ENCODE assay signal across 27 cellular contexts in the genomic region with DNA sequence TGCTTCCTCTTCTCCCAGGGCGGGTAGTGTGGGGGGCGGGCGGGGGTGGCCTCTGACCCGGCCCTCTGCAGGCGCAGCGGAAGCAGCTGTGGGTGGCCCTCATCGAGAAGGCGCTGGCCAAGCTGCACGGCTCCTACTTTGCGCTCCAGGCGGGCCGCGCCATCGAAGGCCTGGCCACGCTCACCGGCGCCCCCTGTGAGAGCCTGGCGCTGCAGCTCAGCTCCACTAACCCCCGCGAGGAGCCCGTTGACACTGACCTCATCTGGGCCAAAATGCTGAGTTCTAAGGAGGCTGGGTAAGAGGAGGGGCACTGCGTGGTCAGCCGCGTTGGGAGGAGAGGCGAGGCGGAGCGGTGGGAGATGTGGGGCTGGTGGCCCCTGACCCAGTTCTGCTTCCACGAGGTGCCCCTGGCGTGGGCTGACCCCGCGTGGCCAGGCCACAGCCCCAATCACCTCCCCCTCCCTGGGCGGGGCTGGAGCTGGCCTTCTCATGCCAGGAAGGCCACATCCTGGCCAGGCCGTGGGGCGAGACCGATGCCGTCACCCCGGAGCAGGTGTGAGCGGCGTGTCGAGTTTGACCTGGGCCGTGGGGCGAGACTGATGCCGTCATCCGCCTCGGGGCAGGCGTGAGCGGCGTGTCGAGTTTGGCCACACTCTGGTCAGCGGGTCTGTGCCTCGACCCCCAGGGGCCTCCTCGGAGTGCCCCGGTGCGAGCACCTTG. TPM values are rescaled to one million over a fixed set of nuclear protein-coding genes. Genes with fewer than 3 reads are reported as not detected.
DNase-seq lines count a peak whose midpoint lies in the region; ATAC-seq, FAIRE-seq and TF ChIP-seq lines count a peak whose summit lies in the region.
"Had no signal": no experiment of that assay in that cellular context is flagged by ENCODE, and none has a peak within 500 bp of the region (broad histone marks: within the 10 kb centered on the region; RNA-seq: fewer than 3 reads in every experiment).

No MANE protein-coding gene starts in this region.

- no peaks in the 10 kb centered on the region for H4K20me1 ChIP-seq in HepG2 (ENCODE audit: insufficient read depth, low read length)

- TF ChIP-seq EP300 in HepG2 (IDR thresholded peaks at IDR 0.05; ENCODE audit: low read depth in 2 of 2, low read length in 2 of 2): no peak
- no peak for TF ChIP-seq EP300 in HepG2 (CRISPR knock-in tag; IDR thresholded peaks at IDR 0.05; ENCODE audit: borderline replicate concordance)

- POLR2A ChIA-PET in HepG2 (lab: Yijun Ruan, JAX) (no interaction called here), Panc1 (lab: Charles Lee) (no interaction called here)

- H3K27me3 ChIP-seq in HepG2 (ENCODE audit: control insufficient read depth in 1 of 2, insufficient read depth in 2 of 2, low read length in 2 of 2): no peaks in the 10 kb centered on the region
- no peaks in the 10 kb centered on the region for H3K27me3 ChIP-seq in right lobe of liver
- H3K27me3 ChIP-seq in Panc1 (ENCODE audit: control insufficient read depth, insufficient read depth, low read length): no peaks in the 10 kb centered on the region
- H3K27me3 ChIP-seq: body of pancreas, gastrocnemius medialis, ovary, vagina had no signal

- intact Hi-C loops in HepG2 (cut with micrococcal nuclease; ENCODE audit: unreplicated experiment): no loop called here
- intact Hi-C loops in right lobe of liver (cut with DNase I): no loop called here
- intact Hi-C loops in Panc1 (cut with micrococcal nuclease; ENCODE audit: unreplicated experiment): no loop called here

- DNase-seq in HepG2 (ENCODE audit: low spot score) (no peak), right lobe of liver (no peak), Panc1 (ENCODE audit: low read depth, low spot score) (no peak), erythroblast (lab: John Stamatoyannopoulos, UW) (peak; percentile 37 to 46), H4 (ENCODE audit: low spot score) (no peak), epidermal melanocyte (ENCODE audit: insufficient read length, low spot score) (no peak)
- DNase-seq: activated CD4-positive, alpha-beta T cell treated with anti-CD3 and anti-CD28 coated beads, Interleukin-2, amount 50 U/mL, for 1 hour; activated effector memory CD4-positive, alpha-beta T cell treated with Interleukin-2 at 50 U/mL for 16 hours; body of pancreas; C1 segment of cervical spinal cord; gastrocnemius medialis; naive thymus-derived CD4-positive, alpha-beta T cell; NCI-H146; NCI-H2171; ovary; SHP77 treated with DMSO at 0.1 percent for 48 hours; T-helper 1 cell had no signal

- BruUV-seq in HepG2 (replicated peaks; lab: Mats Ljungman, UMichigan) (no TSS peak), Panc1 (replicated peaks; lab: Mats Ljungman, UMichigan) (no TSS peak)

- peaks cover 4 to 8% of the 10 kb centered on the region in 2 experiments; a peak in 2 of 5 replicates for H3K36me3 ChIP-seq in HepG2 (replicated peaks in 1 of 2; ENCODE audit: control insufficient read depth in 1 of 2, insufficient read depth in 2 of 2, low read length in 2 of 2)
- peaks cover 0 to 17% (median 5%) of the 10 kb centered on the region in 4 donors for H3K36me3 ChIP-seq in right lobe of liver
- no peaks in the 10 kb centered on the region for H3K36me3 ChIP-seq in Panc1 (ENCODE audit: control insufficient read depth, insufficient read depth, low read length)
- H3K36me3 ChIP-seq: ovary had no signal

- TF ChIP-seq RAD21 in HepG2 (CRISPR knock-in tag; IDR thresholded peaks at IDR 0.05): no peak

- H3K4me1 Mint-ChIP-seq in stimulated activated memory B cell treated with anti-CD40 and anti-IgM and Interleukin-4, amounts not matched to agents 10 μg/mL and 1 μg/mL and 100 μg/mL, for 72 hours: no peaks in the 10 kb centered on the region

- FAIRE-seq in HepG2 (lab: Jason Lieb, UNC): no peak
- FAIRE-seq: A549, G401.6 had no signal

- H3K27me3 Mint-ChIP-seq in stimulated activated memory B cell treated with anti-CD40 and anti-IgM and Interleukin-4, amounts not matched to agents 10 μg/mL and 1 μg/mL and 100 μg/mL, for 72 hours: no peaks in the 10 kb centered on the region
- H3K27me3 Mint-ChIP-seq: dendritic cell treated with granulocyte-macrophage colony-stimulating factor and Interleukin-4, amounts not matched to agents 40 ng/mL and 50 ng/mL, for 4 days; IgD-negative memory B cell; naive thymus-derived CD4-positive, alpha-beta T cell had no signal

- TF ChIP-seq CTCF in HepG2 (CRISPR knock-in tag; IDR thresholded peaks at IDR 0.05) (peak; percentile 30; the same call in 1 of the 2 replicates), right lobe of liver (IDR thresholded peaks at IDR 0.05) (no peak), Panc1 (IDR thresholded peaks at IDR 0.05) (peak; percentile 62)

- H3K4me3 ChIP-seq in HepG2 (replicated peaks in 1 of 3; ENCODE audit: insufficient read depth in 1 of 3, low read depth in 2 of 3, low read length in 3 of 3) (no peak overlapping the region), right lobe of liver (no peak overlapping the region), Panc1 (ENCODE audit: low read depth in 2 of 2, low read length in 2 of 2) (no peak overlapping the region)
- H3K4me3 ChIP-seq: A549, body of pancreas, gastrocnemius medialis, ovary, vagina had no signal

- no peak overlapping the region for H3K9ac ChIP-seq in HepG2 (ENCODE audit: insufficient read depth, low read depth, low read length)

- H3K79me2 ChIP-seq in HepG2 (ENCODE audit: insufficient read depth, low read length): peaks cover 5% of the 10 kb centered on the region

- H3K27ac ChIP-seq in HepG2 (ENCODE audit: extremely low read length, insufficient read depth, low read length) (no peak overlapping the region), right lobe of liver (no peak overlapping the region), Panc1 (ENCODE audit: low read length) (no peak overlapping the region)
- H3K27ac ChIP-seq: A549, body of pancreas, epithelial cell of prostate, gastrocnemius medialis, ovary, vagina had no signal

- no peak for ATAC-seq in HepG2
- no peak for ATAC-seq in right lobe of liver
- no peak for ATAC-seq in Panc1
- no peak for ATAC-seq in stimulated activated memory B cell treated with anti-CD40 and anti-IgM and Interleukin-4, amounts not matched to agents 10 μg/mL and 1 μg/mL and 100 μg/mL, for 72 hours
- no peak for ATAC-seq in GM18858 (IDR thresholded peaks at IDR 0.05; ENCODE audit: unreplicated experiment)
- ATAC-seq: A549; body of pancreas; gastrocnemius medialis; naive thymus-derived CD4-positive, alpha-beta T cell; sciatic nerve had no signal

- H3K27ac Mint-ChIP-seq in stimulated activated memory B cell treated with anti-CD40 and anti-IgM and Interleukin-4, amounts not matched to agents 10 μg/mL and 1 μg/mL and 100 μg/mL, for 72 hours: no peak overlapping the region
- H3K27ac Mint-ChIP-seq: dendritic cell treated with granulocyte-macrophage colony-stimulating factor and Interleukin-4, amounts not matched to agents 40 ng/mL and 50 ng/mL, for 4 days; IgD-negative memory B cell; naive thymus-derived CD4-positive, alpha-beta T cell had no signal

- H3K9me3 Mint-ChIP-seq in stimulated activated memory B cell treated with anti-CD40 and anti-IgM and Interleukin-4, amounts not matched to agents 10 μg/mL and 1 μg/mL and 100 μg/mL, for 72 hours: no peaks in the 10 kb centered on the region
- H3K9me3 Mint-ChIP-seq: dendritic cell treated with granulocyte-macrophage colony-stimulating factor and Interleukin-4, amounts not matched to agents 40 ng/mL and 50 ng/mL, for 4 days; IgD-negative memory B cell; naive thymus-derived CD4-positive, alpha-beta T cell had no signal

- TF ChIP-seq POLR2A in HepG2 (IDR thresholded peaks at IDR 0.05; ENCODE audit: insufficient read depth in 1 of 2, low read depth in 2 of 2, low read length in 2 of 2): no peak
- no peak for TF ChIP-seq POLR2A in right lobe of liver (IDR thresholded peaks at IDR 0.05)
- TF ChIP-seq POLR2A in erythroblast (IDR thresholded peaks at IDR 0.05; ENCODE audit: low read length): no peak

- in situ Hi-C loops in HepG2 (cut with HindIII; ENCODE audit: extremely low pct_ligation_motif_present, low pct_unique_long_range_greater_than_20kb) (no loop called here), Panc1 (cut with HindIII; ENCODE audit: low pct_unique_long_range_greater_than_20kb, low sequenced_read_pairs) (no loop called here)

- H3K4me2 ChIP-seq in HepG2 (ENCODE audit: low read depth, low read length): no peak overlapping the region
- H3K4me2 ChIP-seq: A549 had no signal

- H3K4me1 ChIP-seq in HepG2 (ENCODE audit: insufficient read depth, low read length): peaks cover 12% of the 10 kb centered on the region
- no peaks in the 10 kb centered on the region for H3K4me1 ChIP-seq in right lobe of liver
- H3K4me1 ChIP-seq in Panc1 (ENCODE audit: control insufficient read depth, insufficient read depth, low read length): peaks cover 8% of the 10 kb centered on the region
- H3K4me1 ChIP-seq: body of pancreas, gastrocnemius medialis had no signal

- no peak overlapping the region for H3K4me3 Mint-ChIP-seq in stimulated activated memory B cell treated with anti-CD40 and anti-IgM and Interleukin-4, amounts not matched to agents 10 μg/mL and 1 μg/mL and 100 μg/mL, for 72 hours
- H3K4me3 Mint-ChIP-seq: dendritic cell treated with granulocyte-macrophage colony-stimulating factor and Interleukin-4, amounts not matched to agents 40 ng/mL and 50 ng/mL, for 4 days; IgD-negative memory B cell; naive thymus-derived CD4-positive, alpha-beta T cell had no signal

- WGBS in HepG2 (ENCODE audit: low lambda C conversion rate): 97% methylated on average over 35 of the region's 54 CpGs
- 97% methylated on average over 11 of the region's 54 CpGs for WGBS in right lobe of liver (ENCODE audit: insufficient coverage, low coverage, low lambda C conversion rate, missing lambda C conversion rate)

- H3K36me3 Mint-ChIP-seq in stimulated activated memory B cell treated with anti-CD40 and anti-IgM and Interleukin-4, amounts not matched to agents 10 μg/mL and 1 μg/mL and 100 μg/mL, for 72 hours: peaks cover 10% of the 10 kb centered on the region

- CTCF ChIA-PET in HepG2 (lab: Yijun Ruan, JAX; ENCODE audit: low intra/inter-chr PET ratio, low total read pairs) (no interaction called here), Panc1 (lab: Charles Lee) (no interaction called here)

- no peaks in the 10 kb centered on the region for H3K9me3 ChIP-seq in HepG2 (ENCODE audit: low read length)
- no peaks in the 10 kb centered on the region for H3K9me3 ChIP-seq in right lobe of liver
- no peaks in the 10 kb centered on the region for H3K9me3 ChIP-seq in Panc1 (ENCODE audit: control insufficient read depth, insufficient read depth, low read depth, low read length)
- H3K9me3 ChIP-seq: A549, body of pancreas, gastrocnemius medialis, ovary, vagina had no signal

- H2AFZ ChIP-seq in HepG2 (ENCODE audit: low read length): no peak overlapping the region

RNA-seq across cellular contexts. Expression of gene PRR35, which starts 10.5 kb away (rescaled TPM):
- 0.07 TPM in 1 of 2 replicates, not detected in the other for total RNA-seq in HepG2 (2016; rRNA removed; fragmentation: Illumina TruSeq; extraction: Trizol)
- not detected in 2 replicates for total RNA-seq in HepG2 (2016; cell fraction: cytosol; rRNA removed; fragmentation: Illumina TruSeq; extraction: Trizol; ENCODE audit: low read depth)
- total RNA-seq in HepG2 (2016; cell fraction: insoluble cytoplasmic fraction; rRNA removed; fragmentation: Illumina TruSeq; extraction: Trizol): not detected in 2 replicates
- not detected in 2 replicates for total RNA-seq in HepG2 (2016; cell fraction: membrane; rRNA removed; fragmentation: Illumina TruSeq; extraction: Trizol)
- not detected in 2 replicates for total RNA-seq in HepG2 (2016; cell fraction: nucleus; rRNA removed; fragmentation: Illumina TruSeq; extraction: Trizol)
- polyA plus RNA-seq in HepG2 (2011; rRNA removed): 0.16 and 0.38 TPM in 2 replicates
- 0.23 and 0.28 TPM in 2 replicates for polyA plus RNA-seq in HepG2 (2011; cell fraction: cytosol; rRNA removed)
- polyA plus RNA-seq in HepG2 (2011; cell fraction: nucleus; rRNA removed): 0.81 and 1.2 TPM in 2 replicates
- polyA plus RNA-seq in HepG2 (2012): 0.63 and 0.74 TPM in 2 replicates
- polyA plus RNA-seq in HepG2 (2016; cell fraction: cytosol; fragmentation: Illumina TruSeq; extraction: Trizol; ENCODE audit: low read depth): not detected in 2 replicates
- polyA plus RNA-seq in HepG2 (2016; cell fraction: insoluble cytoplasmic fraction; fragmentation: Illumina TruSeq; extraction: Trizol; ENCODE audit: low read depth): not detected in 2 replicates
- not detected in 2 replicates for polyA plus RNA-seq in HepG2 (2016; cell fraction: membrane; fragmentation: Illumina TruSeq; extraction: Trizol; ENCODE audit: low read depth)
- polyA plus RNA-seq in HepG2 (2016; cell fraction: nucleus; fragmentation: Illumina TruSeq; extraction: Trizol; ENCODE audit: insufficient read depth, low read depth): not detected in 2 replicates
- 0.12 TPM in 1 of 2 replicates, not detected in the other for polyA minus RNA-seq in HepG2 (2011; rRNA and poly(A)+ RNA removed; ENCODE audit: low replicate concordance)
- polyA minus RNA-seq in HepG2 (2011; cell fraction: cytosol; rRNA and poly(A)+ RNA removed): 0.35 and 0.40 TPM in 2 replicates
- not detected in 2 replicates for polyA minus RNA-seq in HepG2 (2011; cell fraction: nucleus; rRNA and poly(A)+ RNA removed)
- not detected for total RNA-seq in right lobe of liver
- 2.2 TPM for total RNA-seq in Panc1 (2021; ENCODE audit: unreplicated experiment)
- 3.9 TPM for polyA plus RNA-seq in Panc1 (2012; ENCODE audit: insufficient read length)
- total RNA-seq in H4 (2014; rRNA removed; shearing (Covaris generic)): not detected in 2 replicates
- total RNA-seq: body of pancreas; gastrocnemius medialis; naive thymus-derived CD4-positive, alpha-beta T cell; ovary; sciatic nerve; temporal lobe; vagina had no signal
- polyA plus RNA-seq: IgD-negative memory B cell; naive thymus-derived CD4-positive, alpha-beta T cell; ovary had no signal

RNA-seq across cellular contexts. Expression of gene NHLRC4, which starts 17.1 kb away (rescaled TPM):
- total RNA-seq in HepG2 (2016; rRNA removed; fragmentation: Illumina TruSeq; extraction: Trizol) (0.40 and 0.48 TPM in 2 replicates), right lobe of liver (under 1 TPM in 5 of 6 experiments, not detected in 1; 0.12 to 0.33 (median 0.28) TPM), Panc1 (2021; ENCODE audit: unreplicated experiment) (4.0 TPM)
- not detected in 2 replicates for total RNA-seq in HepG2 (2016; cell fraction: cytosol; rRNA removed; fragmentation: Illumina TruSeq; extraction: Trizol; ENCODE audit: low read depth)
- total RNA-seq in HepG2 (2016; cell fraction: insoluble cytoplasmic fraction; rRNA removed; fragmentation: Illumina TruSeq; extraction: Trizol): 0.33 and 0.45 TPM in 2 replicates
- total RNA-seq in HepG2 (2016; cell fraction: membrane; rRNA removed; fragmentation: Illumina TruSeq; extraction: Trizol): 0.10 and 0.22 TPM in 2 replicates
- total RNA-seq in HepG2 (2016; cell fraction: nucleus; rRNA removed; fragmentation: Illumina TruSeq; extraction: Trizol): 0.22 TPM in 1 of 2 replicates, not detected in the other
- 0.59 and 1.1 TPM in 2 replicates for polyA plus RNA-seq in HepG2 (2011; rRNA removed)
- 0.71 and 1.2 TPM in 2 replicates for polyA plus RNA-seq in HepG2 (2011; cell fraction: cytosol; rRNA removed)
- polyA plus RNA-seq in HepG2 (2011; cell fraction: nucleus; rRNA removed): 1.3 and 1.7 TPM in 2 replicates
- polyA plus RNA-seq in HepG2 (2012): 1.4 and 1.5 TPM in 2 replicates
- polyA plus RNA-seq in HepG2 (2016; cell fraction: cytosol; fragmentation: Illumina TruSeq; extraction: Trizol; ENCODE audit: low read depth): 0.09 TPM in 1 of 2 replicates, not detected in the other
- 0.26 TPM in 2 replicates for polyA plus RNA-seq in HepG2 (2016; cell fraction: insoluble cytoplasmic fraction; fragmentation: Illumina TruSeq; extraction: Trizol; ENCODE audit: low read depth)
- not detected in 2 replicates for polyA plus RNA-seq in HepG2 (2016; cell fraction: membrane; fragmentation: Illumina TruSeq; extraction: Trizol; ENCODE audit: low read depth)
- polyA plus RNA-seq in HepG2 (2016; cell fraction: nucleus; fragmentation: Illumina TruSeq; extraction: Trizol; ENCODE audit: insufficient read depth, low read depth): not detected in 2 replicates
- 1.4 TPM in 1 of 2 replicates, not detected in the other for polyA minus RNA-seq in HepG2 (2011; rRNA and poly(A)+ RNA removed; ENCODE audit: low replicate concordance)
- polyA minus RNA-seq in HepG2 (2011; cell fraction: cytosol; rRNA and poly(A)+ RNA removed): 0.40 and 0.88 TPM in 2 replicates
- polyA minus RNA-seq in HepG2 (2011; cell fraction: nucleus; rRNA and poly(A)+ RNA removed): 0.13 and 0.25 TPM in 2 replicates
- polyA plus RNA-seq in Panc1 (2012; ENCODE audit: insufficient read length): 5.2 TPM
- total RNA-seq in H4 (2014; rRNA removed; shearing (Covaris generic)): 0.06 and 0.43 TPM in 2 replicates

RNA-seq across cellular contexts. Expression of gene PIGQ, which starts 20.1 kb away (rescaled TPM):
- total RNA-seq in HepG2 (2016; rRNA removed; fragmentation: Illumina TruSeq; extraction: Trizol) (8.4 and 19.7 TPM in 2 replicates), right lobe of liver (10 to 100 TPM; 19.5 to 32.0 (median 27.8) TPM), Panc1 (2021; ENCODE audit: unreplicated experiment) (83.5 TPM)
- 7.5 and 10.0 TPM in 2 replicates for total RNA-seq in HepG2 (2016; cell fraction: cytosol; rRNA removed; fragmentation: Illumina TruSeq; extraction: Trizol; ENCODE audit: low read depth)
- total RNA-seq in HepG2 (2016; cell fraction: insoluble cytoplasmic fraction; rRNA removed; fragmentation: Illumina TruSeq; extraction: Trizol): 7.4 and 18.9 TPM in 2 replicates
- 13.0 and 18.2 TPM in 2 replicates for total RNA-seq in HepG2 (2016; cell fraction: membrane; rRNA removed; fragmentation: Illumina TruSeq; extraction: Trizol)
- total RNA-seq in HepG2 (2016; cell fraction: nucleus; rRNA removed; fragmentation: Illumina TruSeq; extraction: Trizol): 16.8 and 19.0 TPM in 2 replicates
- polyA plus RNA-seq in HepG2 (2011; rRNA removed): 7.7 and 13.6 TPM in 2 replicates
- 7.2 and 11.6 TPM in 2 replicates for polyA plus RNA-seq in HepG2 (2011; cell fraction: cytosol; rRNA removed)
- polyA plus RNA-seq in HepG2 (2011; cell fraction: nucleus; rRNA removed): 70.8 and 80.2 TPM in 2 replicates
- 6.7 and 8.5 TPM in 2 replicates for polyA plus RNA-seq in HepG2 (2012)
- polyA plus RNA-seq in HepG2 (2016; cell fraction: cytosol; fragmentation: Illumina TruSeq; extraction: Trizol; ENCODE audit: low read depth): 6.3 and 7.2 TPM in 2 replicates
- 6.9 and 8.3 TPM in 2 replicates for polyA plus RNA-seq in HepG2 (2016; cell fraction: insoluble cytoplasmic fraction; fragmentation: Illumina TruSeq; extraction: Trizol; ENCODE audit: low read depth)
- 10.4 and 10.8 TPM in 2 replicates for polyA plus RNA-seq in HepG2 (2016; cell fraction: membrane; fragmentation: Illumina TruSeq; extraction: Trizol; ENCODE audit: low read depth)
- polyA plus RNA-seq in HepG2 (2016; cell fraction: nucleus; fragmentation: Illumina TruSeq; extraction: Trizol; ENCODE audit: insufficient read depth, low read depth): 31.7 and 36.7 TPM in 2 replicates
- polyA minus RNA-seq in HepG2 (2011; rRNA and poly(A)+ RNA removed; ENCODE audit: low replicate concordance): 38.0 and 89.1 TPM in 2 replicates
- polyA minus RNA-seq in HepG2 (2011; cell fraction: cytosol; rRNA and poly(A)+ RNA removed): 8.1 and 11.1 TPM in 2 replicates
- polyA minus RNA-seq in HepG2 (2011; cell fraction: nucleus; rRNA and poly(A)+ RNA removed): 13.6 and 14.0 TPM in 2 replicates
- polyA plus RNA-seq in Panc1 (2012; ENCODE audit: insufficient read length): 84.1 TPM
- 7.6 and 7.7 TPM in 2 replicates for total RNA-seq in H4 (2014; rRNA removed; shearing (Covaris generic))

RNA-seq across cellular contexts. Expression of gene CAPN15, which starts 22.2 kb away (rescaled TPM):
- 15.0 and 24.5 TPM in 2 replicates for total RNA-seq in HepG2 (2016; rRNA removed; fragmentation: Illumina TruSeq; extraction: Trizol)
- 4.2 and 4.4 TPM in 2 replicates for total RNA-seq in HepG2 (2016; cell fraction: cytosol; rRNA removed; fragmentation: Illumina TruSeq; extraction: Trizol; ENCODE audit: low read depth)
- total RNA-seq in HepG2 (2016; cell fraction: insoluble cytoplasmic fraction; rRNA removed; fragmentation: Illumina TruSeq; extraction: Trizol): 12.6 and 24.1 TPM in 2 replicates
- total RNA-seq in HepG2 (2016; cell fraction: membrane; rRNA removed; fragmentation: Illumina TruSeq; extraction: Trizol): 16.3 and 16.4 TPM in 2 replicates
- 14.9 and 20.4 TPM in 2 replicates for total RNA-seq in HepG2 (2016; cell fraction: nucleus; rRNA removed; fragmentation: Illumina TruSeq; extraction: Trizol)
- 14.9 and 22.2 TPM in 2 replicates for polyA plus RNA-seq in HepG2 (2011; rRNA removed)
- polyA plus RNA-seq in HepG2 (2011; cell fraction: cytosol; rRNA removed): 11.3 and 22.6 TPM in 2 replicates
- polyA plus RNA-seq in HepG2 (2011; cell fraction: nucleus; rRNA removed): 103 and 145 TPM in 2 replicates
- 17.6 and 19.5 TPM in 2 replicates for polyA plus RNA-seq in HepG2 (2012)
- polyA plus RNA-seq in HepG2 (2016; cell fraction: cytosol; fragmentation: Illumina TruSeq; extraction: Trizol; ENCODE audit: low read depth): 5.8 and 6.0 TPM in 2 replicates
- 20.7 and 26.7 TPM in 2 replicates for polyA plus RNA-seq in HepG2 (2016; cell fraction: insoluble cytoplasmic fraction; fragmentation: Illumina TruSeq; extraction: Trizol; ENCODE audit: low read depth)
- 16.3 and 19.3 TPM in 2 replicates for polyA plus RNA-seq in HepG2 (2016; cell fraction: membrane; fragmentation: Illumina TruSeq; extraction: Trizol; ENCODE audit: low read depth)
- polyA plus RNA-seq in HepG2 (2016; cell fraction: nucleus; fragmentation: Illumina TruSeq; extraction: Trizol; ENCODE audit: insufficient read depth, low read depth): 67.7 and 68.0 TPM in 2 replicates
- polyA minus RNA-seq in HepG2 (2011; rRNA and poly(A)+ RNA removed; ENCODE audit: low replicate concordance): 22.1 and 60.1 TPM in 2 replicates
- polyA minus RNA-seq in HepG2 (2011; cell fraction: cytosol; rRNA and poly(A)+ RNA removed): 39.5 and 41.1 TPM in 2 replicates
- 16.0 and 18.4 TPM in 2 replicates for polyA minus RNA-seq in HepG2 (2011; cell fraction: nucleus; rRNA and poly(A)+ RNA removed)
- total RNA-seq in right lobe of liver: 10 to 100 TPM; 17.3 to 34.3 (median 23.3) TPM
- total RNA-seq in Panc1 (2021; ENCODE audit: unreplicated experiment): 78.5 TPM
- polyA plus RNA-seq in Panc1 (2012; ENCODE audit: insufficient read length): 117 TPM
- total RNA-seq in H4 (2014; rRNA removed; shearing (Covaris generic)): 4.4 and 8.3 TPM in 2 replicates

RNA-seq across cellular contexts. Expression of gene RAB40C, which starts 40.2 kb away (rescaled TPM):
- 8.2 and 11.5 TPM in 2 replicates for total RNA-seq in HepG2 (2016; rRNA removed; fragmentation: Illumina TruSeq; extraction: Trizol)
- 3.9 TPM in 2 replicates for total RNA-seq in HepG2 (2016; cell fraction: cytosol; rRNA removed; fragmentation: Illumina TruSeq; extraction: Trizol; ENCODE audit: low read depth)
- 7.7 and 10.5 TPM in 2 replicates for total RNA-seq in HepG2 (2016; cell fraction: insoluble cytoplasmic fraction; rRNA removed; fragmentation: Illumina TruSeq; extraction: Trizol)
- total RNA-seq in HepG2 (2016; cell fraction: membrane; rRNA removed; fragmentation: Illumina TruSeq; extraction: Trizol): 9.2 and 9.7 TPM in 2 replicates
- 6.0 and 7.3 TPM in 2 replicates for total RNA-seq in HepG2 (2016; cell fraction: nucleus; rRNA removed; fragmentation: Illumina TruSeq; extraction: Trizol)
- polyA plus RNA-seq in HepG2 (2011; rRNA removed): 7.7 and 10.6 TPM in 2 replicates
- polyA plus RNA-seq in HepG2 (2011; cell fraction: cytosol; rRNA removed): 6.0 and 10.4 TPM in 2 replicates
- 25.9 TPM in 2 replicates for polyA plus RNA-seq in HepG2 (2011; cell fraction: nucleus; rRNA removed)
- 7.0 and 9.0 TPM in 2 replicates for polyA plus RNA-seq in HepG2 (2012)
- polyA plus RNA-seq in HepG2 (2016; cell fraction: cytosol; fragmentation: Illumina TruSeq; extraction: Trizol; ENCODE audit: low read depth): 2.5 and 2.9 TPM in 2 replicates
- 8.9 and 11.2 TPM in 2 replicates for polyA plus RNA-seq in HepG2 (2016; cell fraction: insoluble cytoplasmic fraction; fragmentation: Illumina TruSeq; extraction: Trizol; ENCODE audit: low read depth)
- polyA plus RNA-seq in HepG2 (2016; cell fraction: membrane; fragmentation: Illumina TruSeq; extraction: Trizol; ENCODE audit: low read depth): 6.5 and 6.8 TPM in 2 replicates
- polyA plus RNA-seq in HepG2 (2016; cell fraction: nucleus; fragmentation: Illumina TruSeq; extraction: Trizol; ENCODE audit: insufficient read depth, low read depth): 20.2 and 22.4 TPM in 2 replicates
- polyA minus RNA-seq in HepG2 (2011; rRNA and poly(A)+ RNA removed; ENCODE audit: low replicate concordance): 15.3 and 16.9 TPM in 2 replicates
- 5.5 and 7.3 TPM in 2 replicates for polyA minus RNA-seq in HepG2 (2011; cell fraction: cytosol; rRNA and poly(A)+ RNA removed)
- 3.4 and 4.0 TPM in 2 replicates for polyA minus RNA-seq in HepG2 (2011; cell fraction: nucleus; rRNA and poly(A)+ RNA removed)
- 10 to 100 TPM in 5 of 6 experiments, 1 to 10 TPM in 1; 10.0 to 14.1 (median 12.0) TPM for total RNA-seq in right lobe of liver
- 30.7 TPM for total RNA-seq in Panc1 (2021; ENCODE audit: unreplicated experiment)
- polyA plus RNA-seq in Panc1 (2012; ENCODE audit: insufficient read length): 44.4 TPM
- total RNA-seq in H4 (2014; rRNA removed; shearing (Covaris generic)): 4.4 and 5.1 TPM in 2 replicates

Comparison
In these comparisons a context has a peak if more than half of its experiments do, and no peak if none do; other contexts are left out.
1. CTCF ChIP-seq: peak in HepG2 (single experiment) and Panc1 (single experiment); none in right lobe of liver (0 of 4).
2. DNase-seq: peak in erythroblast (2 of 2); none in HepG2 (single experiment), right lobe of liver (0 of 3), Panc1 (single experiment), H4 (single experiment) and epidermal melanocyte (single experiment).